ENCODE assay signal across 10 cellular contexts in the genomic region with DNA sequence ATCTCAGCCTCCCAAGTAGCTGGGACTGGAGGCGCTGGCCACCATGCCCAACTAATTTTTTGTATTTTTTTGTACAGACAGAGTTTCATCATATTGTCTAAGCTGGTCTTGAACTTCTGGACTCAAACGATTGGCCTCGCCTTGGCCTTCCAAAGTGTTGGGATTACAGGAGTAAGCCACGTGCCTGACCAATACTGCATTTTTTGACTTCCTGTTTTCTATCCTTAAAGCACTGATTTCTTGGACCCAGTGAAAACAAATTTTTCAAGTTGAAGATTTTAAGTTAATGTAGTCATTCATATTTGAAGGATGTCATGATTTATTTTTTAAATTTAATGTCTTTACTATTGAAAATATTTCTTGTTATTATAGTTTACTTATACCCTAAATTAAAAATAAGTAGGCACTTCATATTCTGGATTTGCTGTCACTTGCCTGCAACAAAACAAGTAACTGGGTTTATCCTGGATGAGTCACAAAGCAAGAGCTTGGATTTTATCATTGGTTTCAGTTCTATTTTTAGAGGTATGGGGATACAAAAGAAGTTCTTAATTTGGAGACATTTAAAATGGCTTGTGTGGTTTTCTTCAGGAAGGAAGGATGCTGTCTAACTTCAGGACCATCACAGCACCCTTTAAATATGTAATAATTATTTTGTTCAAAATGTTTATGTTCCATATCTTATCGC. TPM values are rescaled to one million over a fixed set of nuclear protein-coding genes. Genes with fewer than 3 reads are reported as not detected.
DNase-seq lines count a peak whose midpoint lies in the region; FAIRE-seq and TF ChIP-seq lines count a peak whose summit lies in the region.
"Had no signal": no experiment of that assay in that cellular context is flagged by ENCODE, and none has a peak within 500 bp of the region (broad histone marks: within the 10 kb centered on the region; RNA-seq: fewer than 3 reads in every experiment).

No MANE protein-coding gene starts in this region.

- WGBS in esophagus muscularis mucosa = 60% methylated on average over 5 of the region's 5 CpGs
- 74 to 81% (median 78%) methylated on average over 5 of the region's 5 CpGs for WGBS in small intestine, 3 donors

- no peak for FAIRE-seq in small intestine (lab: Jason Lieb, UNC)

- H3K4me1 ChIP-seq in OCI-LY3 (ENCODE audit: low read length) (peaks cover 19% of the 10 kb centered on the region), esophagus muscularis mucosa (peaks cover 25 to 59% (median 57%) of the 10 kb centered on the region in 4 donors), small intestine (ENCODE audit: control insufficient read depth in 2 of 2, insufficient read depth in 1 of 2, low read depth in 1 of 2, low read length in 1 of 2) (peaks cover 0 to 2% of the 10 kb centered on the region in 2 donors)

- TF ChIP-seq EP300 in esophagus muscularis mucosa (IDR thresholded peaks at IDR 0.05) = no peak

- H3K27ac ChIP-seq in OCI-LY3 (ENCODE audit: low read length) = no peak overlapping the region
- peak overlapping the region; percentile 45 to 98 (median 94) for H3K27ac ChIP-seq in esophagus muscularis mucosa (replicated peaks in 1 of 4)
- peak overlapping the region in 1 of 2 donors; percentile 54 for H3K27ac ChIP-seq in small intestine (ENCODE audit: low read depth in 1 of 2, low read length in 1 of 2)

- H3K36me3 ChIP-seq in OCI-LY3 (replicated peaks; ENCODE audit: low read depth, low read length) = peaks cover 3% of the 10 kb centered on the region
- peaks cover 0 to 8% (median 4%) of the 10 kb centered on the region in 4 donors for H3K36me3 ChIP-seq in esophagus muscularis mucosa
- H3K36me3 ChIP-seq in small intestine (ENCODE audit: control insufficient read depth in 2 of 2, insufficient read depth in 2 of 2, low read length in 2 of 2) = no peaks in the 10 kb centered on the region

- no peak for TF ChIP-seq POLR2A in esophagus muscularis mucosa (IDR thresholded peaks at IDR 0.05; ENCODE audit: low read depth)

- H3K9me3 ChIP-seq in OCI-LY3 (ENCODE audit: insufficient read depth, low read length) = no peaks in the 10 kb centered on the region
- no peaks in the 10 kb centered on the region for H3K9me3 ChIP-seq in esophagus muscularis mucosa
- no peaks in the 10 kb centered on the region for H3K9me3 ChIP-seq in small intestine (ENCODE audit: control insufficient read depth, low read depth)

- DNase-seq in SIG-M5 treated with dmso at 0.1 percent for 504 hours (lab: John Stamatoyannopoulos, UW; ENCODE audit: unreplicated experiment) (peak; percentile 34), SIG-M5 (lab: John Stamatoyannopoulos, UW) (no peak), esophagus muscularis mucosa (ENCODE audit: extremely low spot score) (no peak), small intestine (peak; percentile 12), nucleus accumbens (lab: John Stamatoyannopoulos, UW) (no peak), hippocampal formation (lab: John Stamatoyannopoulos, UW) (no peak), hypothalamus (lab: John Stamatoyannopoulos, UW) (no peak)
- DNase-seq: NK-92 treated with Interleukin-12 subunit alpha and Interleukin-12 subunit beta, amount 100 ng/mL, for 24 hours; stimulated activated CD4-positive, alpha-beta T cell treated with anti-CD3 and anti-CD28 coated beads, Interleukin-2, amount 100 ng/mL, for 24 hours had no signal

- peak overlapping the region; percentile 73 for H3K4me2 ChIP-seq in OCI-LY3 (ENCODE audit: low read length)

- H3K79me2 ChIP-seq in OCI-LY3 (ENCODE audit: low read length) = peaks cover 26% of the 10 kb centered on the region

- H3K27me3 ChIP-seq in OCI-LY3 (ENCODE audit: low read depth, low read length) (no peaks in the 10 kb centered on the region), esophagus muscularis mucosa (no peaks in the 10 kb centered on the region), small intestine (ENCODE audit: control insufficient read depth in 2 of 2, insufficient read depth in 2 of 2, low read length in 2 of 2) (no peaks in the 10 kb centered on the region)

- intact Hi-C loops in esophagus muscularis mucosa (cut with DNase I) = no loop called here

- TF ChIP-seq CTCF in OCI-LY3 (IDR thresholded peaks at IDR 0.05; ENCODE audit: low read depth, low read length) (no peak), esophagus muscularis mucosa (IDR thresholded peaks at IDR 0.05) (no peak)

- H2AFZ ChIP-seq in OCI-LY3 (ENCODE audit: low read depth, low read length) = no peak overlapping the region

- H3K9ac ChIP-seq in OCI-LY3 (ENCODE audit: low read length) = no peak overlapping the region

- H3K4me3 ChIP-seq in OCI-LY3 (ENCODE audit: low read length) = no peak overlapping the region
- no peak overlapping the region for H3K4me3 ChIP-seq in esophagus muscularis mucosa
- H3K4me3 ChIP-seq in small intestine (ENCODE audit: low read depth in 1 of 2, low read length in 2 of 2) = no peak overlapping the region

- H4K20me1 ChIP-seq in OCI-LY3 (ENCODE audit: insufficient read depth, low read length) = no peaks in the 10 kb centered on the region

RNA-seq across cellular contexts. Expression of a gene that starts 2.2 kb away (rescaled TPM):
- total RNA-seq in esophagus muscularis mucosa = 10 to 100 TPM; 38.9 to 56.5 (median 44.9) TPM
- 10 to 100 TPM; 19.2 to 25.9 (median 19.4) TPM for polyA plus RNA-seq in small intestine

RNA-seq across cellular contexts. Expression of a gene that starts 54.8 kb away (rescaled TPM):
- 10 to 100 TPM; 23.7 to 41.1 (median 30.4) TPM for total RNA-seq in esophagus muscularis mucosa
- 1 to 10 TPM; 5.1 to 6.8 (median 5.6) TPM for polyA plus RNA-seq in small intestine

Comparison
In these comparisons a context has a peak if more than half of its experiments do, and no peak if none do; other contexts are left out.
1. DNase-seq: peak in SIG-M5 treated with dmso at 0.1 percent for 504 hours (single experiment) and small intestine (single experiment); none in SIG-M5 (single experiment), esophagus muscularis mucosa (single experiment), nucleus accumbens (0 of 56), hippocampal formation (0 of 2) and hypothalamus (0 of 51).